10 cellular contexts compared by ENCODE assay signal in genomic region chr13:40189426-40189825, GRCh38.
A peak's percentile ranks its signal among the peaks of the same experiment; 100 is the strongest.
DNase-seq lines count a peak whose midpoint lies in the region; ATAC-seq and TF ChIP-seq lines count a peak whose summit lies in the region.
"Had no signal": no experiment of that assay in that cellular context is flagged by ENCODE, and none has a peak within 500 bp of the region (broad histone marks: within the 10 kb centered on the region; RNA-seq: fewer than 3 reads in every experiment).

No MANE protein-coding gene starts in this region.

- no peak overlapping the region for H4K8ac ChIP-seq in neuronal stem cell (ENCODE audit: low read depth, low read length)

- H3K9ac ChIP-seq in neuronal stem cell (ENCODE audit: low read depth, low read length, poor library complexity), result no peak overlapping the region

- H3K4me1 ChIP-seq in neuronal stem cell (ENCODE audit: control insufficient read depth in 2 of 2, insufficient read depth in 1 of 2, low read depth in 1 of 2, low read length in 2 of 2), result peaks cover 15 to 33% of the 10 kb centered on the region in 2 donors

- H2BK120ac ChIP-seq in neuronal stem cell (ENCODE audit: low read depth, low read length), result no peak overlapping the region

- CTCF ChIA-PET in CD4-positive, alpha-beta T cell (lab: Charles Lee), result interaction anchor here (1.6 to 2.0 kb wide), 2 partner anchors 17 to 120 kb away, joined by 4 to 8 read pairs; no protein-coding TSS in a partner anchor

- H3K36me3 Mint-ChIP-seq in CD4-positive, alpha-beta T cell (ENCODE audit: low read depth), result no peaks in the 10 kb centered on the region
- peaks cover 5% of the 10 kb centered on the region for H3K36me3 Mint-ChIP-seq in T-helper 1 cell treated with Interleukin-12 subunit alpha and Interleukin-12 subunit beta and Interleukin-4 antibody, amounts not matched to agents 30 μg/mL and 1 μg/mL, for 36 hours (ENCODE audit: low read depth)
- H3K36me3 Mint-ChIP-seq: naive B cell had no signal

- no peak for TF ChIP-seq CTCF in CD4-positive, alpha-beta T cell (IDR thresholded peaks at IDR 0.05)

- H3K23ac ChIP-seq in neuronal stem cell (ENCODE audit: low read depth, low read length, poor library complexity), result no peak overlapping the region

- H3K9me3 Mint-ChIP-seq in CD4-positive, alpha-beta T cell, result no peaks in the 10 kb centered on the region
- H3K9me3 Mint-ChIP-seq in T-helper 1 cell treated with Interleukin-12 subunit alpha and Interleukin-12 subunit beta and Interleukin-4 antibody, amounts not matched to agents 30 μg/mL and 1 μg/mL, for 36 hours, result no peaks in the 10 kb centered on the region
- H3K9me3 Mint-ChIP-seq: naive B cell had no signal

- H3K27me3 ChIP-seq in CD4-positive, alpha-beta T cell (ENCODE audit: control insufficient read depth, insufficient read depth, low read length), result no peaks in the 10 kb centered on the region
- H3K27me3 ChIP-seq in neuronal stem cell (ENCODE audit: control insufficient read depth in 3 of 3, insufficient read depth in 3 of 3, low read depth in 1 of 3, low read length in 3 of 3), result no peaks in the 10 kb centered on the region

- no peak overlapping the region for H2BK12ac ChIP-seq in neuronal stem cell (ENCODE audit: low read length)

- H2AFZ ChIP-seq in neuronal stem cell (ENCODE audit: low read length), result peak overlapping the region; percentile 89

- H3K4ac ChIP-seq in neuronal stem cell (ENCODE audit: low read length), result no peak overlapping the region

- peaks cover 92% of the 10 kb centered on the region for H3K4me1 Mint-ChIP-seq in CD4-positive, alpha-beta T cell (ENCODE audit: low read depth)
- peaks cover 69% of the 10 kb centered on the region for H3K4me1 Mint-ChIP-seq in T-helper 1 cell treated with Interleukin-12 subunit alpha and Interleukin-12 subunit beta and Interleukin-4 antibody, amounts not matched to agents 30 μg/mL and 1 μg/mL, for 36 hours (ENCODE audit: low read depth)

- ATAC-seq in CD4-positive, alpha-beta T cell (ENCODE audit: poor library complexity), result peak; percentile 3
- ATAC-seq in HG02642 (IDR thresholded peaks at IDR 0.05; ENCODE audit: poor library complexity, unreplicated experiment) (no peak), GM21423 (IDR thresholded peaks at IDR 0.05; ENCODE audit: unreplicated experiment) (no peak), GM19324 (IDR thresholded peaks at IDR 0.05; ENCODE audit: low FRiP score, unreplicated experiment) (no peak)

- no peak overlapping the region for H3K4me3 ChIP-seq in neuronal stem cell (ENCODE audit: low read length in 2 of 2)

- POLR2A ChIA-PET in CD4-positive, alpha-beta T cell (lab: Charles Lee), result interaction anchor here (0.7 to 5.8 kb wide), 7 partner anchors 10 to 1208 kb away, joined by 3 to 99 read pairs (median 16); partner anchors contain the start of gene FOXO1

- H2BK15ac ChIP-seq in neuronal stem cell (ENCODE audit: low read length), result no peak overlapping the region

- no peak overlapping the region for H2BK5ac ChIP-seq in neuronal stem cell (ENCODE audit: low read length)

- H3K18ac ChIP-seq in neuronal stem cell (ENCODE audit: low read length), result peak overlapping the region; percentile 73

- no peaks in the 10 kb centered on the region for H3K79me1 ChIP-seq in neuronal stem cell (ENCODE audit: low read depth, low read length)

- DNase-seq in CD4-positive, alpha-beta T cell, result peak in 1 of 10 experiments; percentile 13
- DNase-seq in neuronal stem cell (ENCODE audit: low spot score), result no peak
- DNase-seq in T1000 (lab: John Stamatoyannopoulos, UW), result no peak
- DNase-seq: naive B cell, NCI-H2029 treated with DMSO at 0.1 percent for 48 hours had no signal

- H3K27ac Mint-ChIP-seq in CD4-positive, alpha-beta T cell, result peak overlapping the region; percentile 99
- peak overlapping the region; percentile 94 for H3K27ac Mint-ChIP-seq in T-helper 1 cell treated with Interleukin-12 subunit alpha and Interleukin-12 subunit beta and Interleukin-4 antibody, amounts not matched to agents 30 μg/mL and 1 μg/mL, for 36 hours

- H3K4me3 Mint-ChIP-seq in CD4-positive, alpha-beta T cell, result peak overlapping the region; percentile 79
- peak overlapping the region; percentile 36 for H3K4me3 Mint-ChIP-seq in T-helper 1 cell treated with Interleukin-12 subunit alpha and Interleukin-12 subunit beta and Interleukin-4 antibody, amounts not matched to agents 30 μg/mL and 1 μg/mL, for 36 hours
- H3K4me3 Mint-ChIP-seq: naive B cell had no signal

- H3K36me3 ChIP-seq in neuronal stem cell (replicated peaks in 1 of 2; ENCODE audit: control insufficient read depth in 2 of 2, insufficient read depth in 2 of 2, low read length in 2 of 2), result no peaks in the 10 kb centered on the region

- no peaks in the 10 kb centered on the region for H3K9me3 ChIP-seq in CD4-positive, alpha-beta T cell (ENCODE audit: control insufficient read depth, low read length)
- no peaks in the 10 kb centered on the region for H3K9me3 ChIP-seq in neuronal stem cell (replicated peaks in 1 of 2; ENCODE audit: control insufficient read depth in 2 of 2, insufficient read depth in 1 of 2, low read depth in 1 of 2, low read length in 2 of 2)

- peak overlapping the region; percentile 60 for H3K27ac ChIP-seq in CD4-positive, alpha-beta T cell (ENCODE audit: low read depth, low read length)
- H3K27ac ChIP-seq in cingulate gyrus (ENCODE audit: low read depth, low read length), result peak overlapping the region; percentile 96
- peak overlapping the region; percentile 93 for H3K27ac ChIP-seq in neuronal stem cell (replicated peaks; ENCODE audit: low read length)

- H2AK5ac ChIP-seq in neuronal stem cell (ENCODE audit: low read depth, low read length), result no peak overlapping the region

- no peak overlapping the region for H4K91ac ChIP-seq in neuronal stem cell (ENCODE audit: low read depth, low read length, poor library complexity)

- no peaks in the 10 kb centered on the region for H3K27me3 Mint-ChIP-seq in CD4-positive, alpha-beta T cell
- H3K27me3 Mint-ChIP-seq in T-helper 1 cell treated with Interleukin-12 subunit alpha and Interleukin-12 subunit beta and Interleukin-4 antibody, amounts not matched to agents 30 μg/mL and 1 μg/mL, for 36 hours (ENCODE audit: low read depth), result no peaks in the 10 kb centered on the region
- H3K27me3 Mint-ChIP-seq: naive B cell had no signal

- H3K14ac ChIP-seq in neuronal stem cell (ENCODE audit: low read length), result no peak overlapping the region

- H3K4me2 ChIP-seq in neuronal stem cell (ENCODE audit: insufficient read depth, low read length, poor library complexity, severe bottlenecking), result peak overlapping the region; percentile 21

- no CpG with 5 or more reads among the region's 6 CpGs for WGBS in neuronal stem cell (ENCODE audit: extremely low coverage in 2 of 2, insufficient read length in 2 of 2, insufficient replicate concordance in 1 of 2), 2 donors

- intact Hi-C loops in CD4-positive, alpha-beta T cell (cut with DNase I, micrococcal nuclease), result loop anchor here (5.0 kb wide), 3 partner anchors 117 to 478 kb away; partner anchors contain the start of gene FOXO1 (in 1 of the 2)
